18 cellular contexts compared by ENCODE assay signal in the genomic region with DNA sequence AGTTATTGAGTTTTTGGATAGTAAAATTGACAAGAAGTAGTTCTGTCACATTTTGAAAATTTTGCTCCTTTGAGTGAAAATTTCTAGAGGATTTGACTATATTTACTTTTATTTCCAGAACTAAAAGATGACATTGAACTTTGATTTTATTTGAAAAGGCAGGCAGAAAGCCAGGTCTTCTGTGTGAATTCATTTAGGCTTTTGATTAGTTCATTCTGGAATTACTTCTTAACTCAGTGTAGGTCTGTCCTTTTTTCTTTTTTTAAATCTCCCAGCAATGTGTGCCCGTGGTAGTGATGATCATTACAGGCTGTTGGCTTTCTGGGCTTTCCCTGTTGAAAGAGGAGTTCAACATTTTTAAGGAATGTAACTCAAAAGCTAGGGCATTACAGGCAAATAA. TPM values are rescaled to one million over a fixed set of nuclear protein-coding genes. Genes with fewer than 3 reads are reported as not detected.
DNase-seq lines count a peak whose midpoint lies in the region; ATAC-seq, FAIRE-seq and TF ChIP-seq lines count a peak whose summit lies in the region.
"Had no signal": no experiment of that assay in that cellular context is flagged by ENCODE, and none has a peak within 500 bp of the region (broad histone marks: within the 10 kb centered on the region; RNA-seq: fewer than 3 reads in every experiment).

No MANE protein-coding gene starts in this region.

- TF ChIP-seq CTCF in liver (IDR thresholded peaks at IDR 0.05; ENCODE audit: low read depth, low read length, missing input control): no peak
- TF ChIP-seq CTCF in HepG2 (CRISPR knock-in tag; IDR thresholded peaks at IDR 0.05): no peak
- TF ChIP-seq CTCF in prostate gland (IDR thresholded peaks at IDR 0.05): no peak
- no peak for TF ChIP-seq CTCF in lower lobe of right lung (IDR thresholded peaks at IDR 0.05)
- no peak for TF ChIP-seq CTCF in ovary (IDR thresholded peaks at IDR 0.05)

- H3K79me2 ChIP-seq in HepG2 (ENCODE audit: insufficient read depth, low read length): no peaks in the 10 kb centered on the region

- no peaks in the 10 kb centered on the region for H3K27me3 ChIP-seq in liver (ENCODE audit: control insufficient read depth in 4 of 4, insufficient read depth in 4 of 4, low read length in 3 of 4)
- no peaks in the 10 kb centered on the region for H3K27me3 ChIP-seq in HepG2 (ENCODE audit: control insufficient read depth in 1 of 2, insufficient read depth in 2 of 2, low read length in 2 of 2)
- no peaks in the 10 kb centered on the region for H3K27me3 ChIP-seq in prostate gland (replicated peaks; ENCODE audit: insufficient read depth)
- H3K27me3 ChIP-seq in lower lobe of right lung (ENCODE audit: low read depth): no peaks in the 10 kb centered on the region
- no peaks in the 10 kb centered on the region for H3K27me3 ChIP-seq in ovary

- H2AFZ ChIP-seq in HepG2 (ENCODE audit: low read length): no peak overlapping the region
- H2AFZ ChIP-seq: PC-9 had no signal

- H3K4me3 ChIP-seq in liver (ENCODE audit: low read depth in 1 of 3, low read length in 3 of 3): no peak overlapping the region
- H3K4me3 ChIP-seq in HepG2 (replicated peaks in 1 of 3; ENCODE audit: insufficient read depth in 1 of 3, low read depth in 2 of 3, low read length in 3 of 3): no peak overlapping the region
- no peak overlapping the region for H3K4me3 ChIP-seq in prostate gland
- no peak overlapping the region for H3K4me3 ChIP-seq in lower lobe of right lung
- no peak overlapping the region for H3K4me3 ChIP-seq in ovary
- H3K4me3 ChIP-seq: PC-9 had no signal

- H3K9ac ChIP-seq in liver (ENCODE audit: low read depth in 1 of 2, low read length in 2 of 2): no peak overlapping the region
- H3K9ac ChIP-seq in HepG2 (ENCODE audit: insufficient read depth, low read depth, low read length): no peak overlapping the region

- WGBS in liver: 32% methylated on average over 1 of the region's 1 CpG
- 88% methylated on average over 1 of the region's 1 CpG for WGBS in HepG2 (ENCODE audit: low lambda C conversion rate)
- WGBS in prostate gland: 16% methylated on average over 1 of the region's 1 CpG
- 12 to 31% (median 20%) methylated on average over 1 of the region's 1 CpG for WGBS in ovary, 3 donors

- no peaks in the 10 kb centered on the region for H3K9me3 ChIP-seq in liver (ENCODE audit: control insufficient read depth in 4 of 4, low read length in 3 of 4)
- no peaks in the 10 kb centered on the region for H3K9me3 ChIP-seq in HepG2 (ENCODE audit: low read length)
- H3K9me3 ChIP-seq in prostate gland: no peaks in the 10 kb centered on the region
- H3K9me3 ChIP-seq in lower lobe of right lung: no peaks in the 10 kb centered on the region
- H3K9me3 ChIP-seq in ovary: no peaks in the 10 kb centered on the region
- H3K9me3 ChIP-seq: Caco-2 had no signal

- no peak for FAIRE-seq in HepG2 (lab: Jason Lieb, UNC)
- peak; percentile 79 for FAIRE-seq in islet of Langerhans (lab: Jason Lieb, UNC)
- FAIRE-seq: A204.1, GM12891, HTR-8/SVneo had no signal

- no peak overlapping the region for H3K4me2 ChIP-seq in HepG2 (ENCODE audit: low read depth, low read length)
- H3K4me2 ChIP-seq: PC-9 had no signal

- TF ChIP-seq EP300 in HepG2 (IDR thresholded peaks at IDR 0.05; ENCODE audit: low read depth in 2 of 2, low read length in 2 of 2) (no peak), HepG2 (CRISPR knock-in tag; IDR thresholded peaks at IDR 0.05; ENCODE audit: borderline replicate concordance) (no peak), ovary (IDR thresholded peaks at IDR 0.05) (no peak)

- POLR2A ChIA-PET in HepG2 (lab: Yijun Ruan, JAX): no interaction called here

- CTCF ChIA-PET in HepG2 (lab: Yijun Ruan, JAX; ENCODE audit: low intra/inter-chr PET ratio, low total read pairs): no interaction called here

- H3K27ac ChIP-seq in liver (ENCODE audit: low read depth in 1 of 2, low read length in 2 of 2) (peak overlapping the region in 1 of 2 donors; percentile 14), HepG2 (ENCODE audit: extremely low read length, insufficient read depth, low read length) (no peak overlapping the region), prostate gland (peak overlapping the region; percentile 14 to 40), lower lobe of right lung (no peak overlapping the region), ovary (peak overlapping the region in 1 of 2 donors; percentile 9)
- H3K27ac ChIP-seq: PC-9 had no signal

- in situ Hi-C loops in HepG2 (cut with HindIII; ENCODE audit: extremely low pct_ligation_motif_present, low pct_unique_long_range_greater_than_20kb): no loop called here

- no TSS peak for BruUV-seq in HepG2 (replicated peaks; lab: Mats Ljungman, UMichigan)

- TF ChIP-seq POLR2A in HepG2 (IDR thresholded peaks at IDR 0.05; ENCODE audit: insufficient read depth in 1 of 2, low read depth in 2 of 2, low read length in 2 of 2) (no peak), prostate gland (IDR thresholded peaks at IDR 0.05) (no peak), ovary (IDR thresholded peaks at IDR 0.05) (no peak)

- no peak for TF ChIP-seq RAD21 in liver (IDR thresholded peaks at IDR 0.05)
- no peak for TF ChIP-seq RAD21 in HepG2 (CRISPR knock-in tag; IDR thresholded peaks at IDR 0.05)

- H3K4me1 ChIP-seq in liver (ENCODE audit: control insufficient read depth in 4 of 4, insufficient read depth in 4 of 4, low read length in 3 of 4) (peaks cover 9 to 41% (median 29%) of the 10 kb centered on the region in 4 donors), HepG2 (ENCODE audit: insufficient read depth, low read length) (peaks cover 12% of the 10 kb centered on the region), prostate gland (replicated peaks) (peaks cover 4% of the 10 kb centered on the region), lower lobe of right lung (no peaks in the 10 kb centered on the region), ovary (ENCODE audit: insufficient read depth) (peaks cover 4% of the 10 kb centered on the region)
- H3K4me1 ChIP-seq: Caco-2 had no signal

- no peaks in the 10 kb centered on the region for H4K20me1 ChIP-seq in HepG2 (ENCODE audit: insufficient read depth, low read length)

- ATAC-seq in HepG2 (no peak), lower lobe of right lung (no peak), HG03039 (IDR thresholded peaks at IDR 0.05; ENCODE audit: unreplicated experiment) (no peak), HG02970 (IDR thresholded peaks at IDR 0.05; ENCODE audit: low FRiP score, unreplicated experiment) (no peak)
- ATAC-seq: HCT116 had no signal

- intact Hi-C loops in HepG2 (cut with micrococcal nuclease; ENCODE audit: unreplicated experiment) (no loop called here), prostate gland (cut with DNase I) (loop anchor here (5.0 kb wide), 1 partner anchor 52 kb away; a partner anchor contains a TSS), lower lobe of right lung (cut with DNase I) (no loop called here), ovary (cut with DNase I) (no loop called here)

- DNase-seq in HepG2 (ENCODE audit: low spot score) (no peak), prostate gland (ENCODE audit: low spot score) (no peak), lower lobe of right lung (no peak), ovary (no peak)
- DNase-seq: Caco-2, DMS53, KBM-7, NCI-H1694 treated with DMSO at 0.1 percent for 48 hours, NCI-H69, PC-9 had no signal

- H3K36me3 ChIP-seq in liver (ENCODE audit: control insufficient read depth in 4 of 4, insufficient read depth in 3 of 4, low read depth in 1 of 4, low read length in 3 of 4) (peaks cover 2 to 17% (median 8%) of the 10 kb centered on the region in 4 donors), HepG2 (replicated peaks in 1 of 2; ENCODE audit: control insufficient read depth in 1 of 2, insufficient read depth in 2 of 2, low read length in 2 of 2) (peaks cover 13 to 48% of the 10 kb centered on the region in 2 experiments), prostate gland (no peaks in the 10 kb centered on the region), lower lobe of right lung (peaks cover 50% of the 10 kb centered on the region), ovary (no peaks in the 10 kb centered on the region)

RNA-seq across cellular contexts. Expression of a gene that starts 53.8 kb away (rescaled TPM):
- 10 to 100 TPM; 21.9 to 23.2 TPM for total RNA-seq in liver
- 10 to 100 TPM; 15.3 to 19.3 TPM for polyA plus RNA-seq in liver
- total RNA-seq in HepG2 (2016; rRNA removed; fragmentation: Illumina TruSeq; extraction: Trizol): 9.2 and 17.0 TPM in 2 replicates
- 2.6 and 3.3 TPM in 2 replicates for total RNA-seq in HepG2 (2016; cell fraction: cytosol; rRNA removed; fragmentation: Illumina TruSeq; extraction: Trizol; ENCODE audit: low read depth)
- 9.2 and 18.3 TPM in 2 replicates for total RNA-seq in HepG2 (2016; cell fraction: insoluble cytoplasmic fraction; rRNA removed; fragmentation: Illumina TruSeq; extraction: Trizol)
- total RNA-seq in HepG2 (2016; cell fraction: membrane; rRNA removed; fragmentation: Illumina TruSeq; extraction: Trizol): 6.1 and 7.5 TPM in 2 replicates
- total RNA-seq in HepG2 (2016; cell fraction: nucleus; rRNA removed; fragmentation: Illumina TruSeq; extraction: Trizol): 15.7 and 18.2 TPM in 2 replicates
- polyA plus RNA-seq in HepG2 (2011; rRNA removed): 9.7 TPM in 2 replicates
- polyA plus RNA-seq in HepG2 (2011; cell fraction: cytosol; rRNA removed): 5.9 and 8.6 TPM in 2 replicates
- 4.1 and 4.6 TPM in 2 replicates for polyA plus RNA-seq in HepG2 (2011; cell fraction: nucleus; rRNA removed)
- polyA plus RNA-seq in HepG2 (2012): 16.4 and 19.7 TPM in 2 replicates
- 1.4 and 1.9 TPM in 2 replicates for polyA plus RNA-seq in HepG2 (2016; cell fraction: cytosol; fragmentation: Illumina TruSeq; extraction: Trizol; ENCODE audit: low read depth)
- polyA plus RNA-seq in HepG2 (2016; cell fraction: insoluble cytoplasmic fraction; fragmentation: Illumina TruSeq; extraction: Trizol; ENCODE audit: low read depth): 9.8 and 10.1 TPM in 2 replicates
- 3.6 and 4.1 TPM in 2 replicates for polyA plus RNA-seq in HepG2 (2016; cell fraction: membrane; fragmentation: Illumina TruSeq; extraction: Trizol; ENCODE audit: low read depth)
- 22.2 and 24.5 TPM in 2 replicates for polyA plus RNA-seq in HepG2 (2016; cell fraction: nucleus; fragmentation: Illumina TruSeq; extraction: Trizol; ENCODE audit: insufficient read depth, low read depth)
- 4.5 and 4.7 TPM in 2 replicates for polyA minus RNA-seq in HepG2 (2011; rRNA and poly(A)+ RNA removed; ENCODE audit: low replicate concordance)
- 9.5 and 9.6 TPM in 2 replicates for polyA minus RNA-seq in HepG2 (2011; cell fraction: cytosol; rRNA and poly(A)+ RNA removed)
- 7.5 and 9.8 TPM in 2 replicates for polyA minus RNA-seq in HepG2 (2011; cell fraction: nucleus; rRNA and poly(A)+ RNA removed)
- 10 to 100 TPM; 25.5 to 31.0 TPM for total RNA-seq in prostate gland
- 19.7 TPM for total RNA-seq in lower lobe of right lung
- 10 to 100 TPM; 14.1 to 26.8 (median 23.4) TPM for total RNA-seq in ovary
- 10 to 100 TPM; 14.5 to 30.4 TPM for polyA plus RNA-seq in ovary

RNA-seq across cellular contexts. Expression of a gene that starts 58.9 kb away (rescaled TPM):
- 10 to 100 TPM in 1 of 2 donors, 1 to 10 TPM in 1; 5.2 to 17.8 TPM for total RNA-seq in liver
- 10 to 100 TPM; 11.3 to 15.2 TPM for polyA plus RNA-seq in liver
- total RNA-seq in HepG2 (2016; rRNA removed; fragmentation: Illumina TruSeq; extraction: Trizol): 6.3 and 7.2 TPM in 2 replicates
- 1.6 and 1.8 TPM in 2 replicates for total RNA-seq in HepG2 (2016; cell fraction: cytosol; rRNA removed; fragmentation: Illumina TruSeq; extraction: Trizol; ENCODE audit: low read depth)
- total RNA-seq in HepG2 (2016; cell fraction: insoluble cytoplasmic fraction; rRNA removed; fragmentation: Illumina TruSeq; extraction: Trizol): 5.6 and 7.1 TPM in 2 replicates
- total RNA-seq in HepG2 (2016; cell fraction: membrane; rRNA removed; fragmentation: Illumina TruSeq; extraction: Trizol): 5.1 and 6.4 TPM in 2 replicates
- 4.2 and 4.7 TPM in 2 replicates for total RNA-seq in HepG2 (2016; cell fraction: nucleus; rRNA removed; fragmentation: Illumina TruSeq; extraction: Trizol)
- polyA plus RNA-seq in HepG2 (2011; rRNA removed): 12.1 and 13.7 TPM in 2 replicates
- 9.5 and 10.4 TPM in 2 replicates for polyA plus RNA-seq in HepG2 (2011; cell fraction: cytosol; rRNA removed)
- 22.0 and 26.7 TPM in 2 replicates for polyA plus RNA-seq in HepG2 (2011; cell fraction: nucleus; rRNA removed)
- polyA plus RNA-seq in HepG2 (2012): 7.7 and 7.8 TPM in 2 replicates
- polyA plus RNA-seq in HepG2 (2016; cell fraction: cytosol; fragmentation: Illumina TruSeq; extraction: Trizol; ENCODE audit: low read depth): 1.6 and 1.8 TPM in 2 replicates
- polyA plus RNA-seq in HepG2 (2016; cell fraction: insoluble cytoplasmic fraction; fragmentation: Illumina TruSeq; extraction: Trizol; ENCODE audit: low read depth): 7.0 and 8.1 TPM in 2 replicates
- 4.6 and 4.8 TPM in 2 replicates for polyA plus RNA-seq in HepG2 (2016; cell fraction: membrane; fragmentation: Illumina TruSeq; extraction: Trizol; ENCODE audit: low read depth)
- polyA plus RNA-seq in HepG2 (2016; cell fraction: nucleus; fragmentation: Illumina TruSeq; extraction: Trizol; ENCODE audit: insufficient read depth, low read depth): 12.0 and 13.6 TPM in 2 replicates
- 12.3 and 19.3 TPM in 2 replicates for polyA minus RNA-seq in HepG2 (2011; rRNA and poly(A)+ RNA removed; ENCODE audit: low replicate concordance)
- polyA minus RNA-seq in HepG2 (2011; cell fraction: cytosol; rRNA and poly(A)+ RNA removed): 6.8 and 10.5 TPM in 2 replicates
- 6.1 and 6.2 TPM in 2 replicates for polyA minus RNA-seq in HepG2 (2011; cell fraction: nucleus; rRNA and poly(A)+ RNA removed)
- 10 to 100 TPM; 37.8 to 56.3 TPM for total RNA-seq in prostate gland
- 30.3 TPM for total RNA-seq in lower lobe of right lung
- total RNA-seq in ovary: 10 to 100 TPM in 6 of 7 donors, 1 to 10 TPM in 1; 9.3 to 17.4 (median 13.7) TPM
- 10 to 100 TPM in 1 of 2 donors, 1 to 10 TPM in 1; 9.1 to 12.2 TPM for polyA plus RNA-seq in ovary

Comparison
In these comparisons a context has a peak if more than half of its experiments do, and no peak if none do; other contexts are left out.
1. H3K27ac ChIP-seq: peak in prostate gland (2 of 2); none in HepG2 (single experiment) and lower lobe of right lung (single experiment).